Comparison of ENCODE assay signal across 7 cellular contexts in the genomic region with DNA sequence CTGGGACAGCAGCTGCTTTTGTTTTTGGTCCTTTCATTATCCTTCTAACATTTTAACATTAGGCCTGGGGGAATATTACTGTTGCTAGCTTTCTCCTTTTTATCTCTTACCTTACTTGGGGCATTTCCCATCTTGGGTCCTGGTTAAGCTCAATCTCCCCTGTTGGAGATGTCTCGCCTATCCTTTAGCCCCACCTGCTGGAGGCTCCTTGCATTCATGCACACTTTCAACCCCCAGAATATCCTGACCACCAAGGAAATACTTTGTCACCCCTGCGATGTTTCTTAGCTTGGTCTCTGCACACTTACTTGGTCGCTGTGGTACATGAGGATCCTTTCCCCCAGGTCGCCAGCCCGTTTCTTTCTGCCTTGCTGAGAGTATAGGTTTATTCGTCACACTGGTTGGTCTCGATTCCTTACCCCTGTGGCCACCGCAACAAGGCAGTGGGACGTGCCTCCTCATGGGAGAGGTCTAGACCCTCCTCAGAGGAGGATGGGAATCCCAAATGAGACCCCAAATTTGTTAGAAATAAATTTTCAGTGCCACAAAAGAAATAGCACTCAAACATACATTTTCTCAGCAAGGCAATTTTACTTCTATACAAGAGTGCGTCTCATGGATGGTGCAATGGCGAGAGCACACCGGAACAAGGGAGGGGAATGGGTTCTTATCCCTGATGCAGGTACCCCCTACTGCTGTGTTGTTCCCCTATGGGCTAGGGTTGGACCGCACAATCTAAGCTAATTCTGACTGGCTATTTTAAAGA. TPM values are rescaled to one million over a fixed set of nuclear protein-coding genes. Genes with fewer than 3 reads are reported as not detected.
DNase-seq lines count a peak whose midpoint lies in the region; ATAC-seq, FAIRE-seq and TF ChIP-seq lines count a peak whose summit lies in the region.

No MANE protein-coding gene starts in this region.

- H3K4me1 ChIP-seq in PC-9 (replicated peaks; ENCODE audit: insufficient read depth) (peaks cover 30% of the 10 kb centered on the region), keratinocyte (ENCODE audit: control insufficient read depth, extremely low read depth, insufficient read depth, low read length) (peaks cover 4% of the 10 kb centered on the region)

- H3K9me3 ChIP-seq in PC-9 (ENCODE audit: insufficient read depth, low read depth) (peaks cover 17% of the 10 kb centered on the region; the same call in 1 of the 2 replicates), keratinocyte (ENCODE audit: control insufficient read depth, low read depth, low read length) (peaks cover 3% of the 10 kb centered on the region)

- no peak overlapping the region for H3K4me2 ChIP-seq in PC-9
- no peak overlapping the region for H3K4me2 ChIP-seq in keratinocyte (ENCODE audit: control insufficient read depth, extremely low read depth, insufficient read depth, low read depth, low read length)

- FAIRE-seq in keratinocyte (lab: Jason Lieb, UNC) = peak; percentile 69

- H3K79me2 ChIP-seq in PC-9 (ENCODE audit: low read depth) (0 out of 2 replicates have a peak, but pooled peaks cover 5% of the 10 kb centered on the region), keratinocyte (ENCODE audit: control insufficient read depth, insufficient read depth, low read length) (no peaks in the 10 kb centered on the region)

- ATAC-seq in HG02938 (IDR thresholded peaks at IDR 0.05; ENCODE audit: unreplicated experiment) (no peak), HG03095 (IDR thresholded peaks at IDR 0.05; ENCODE audit: unreplicated experiment) (no peak)

- no peak overlapping the region for H3K9ac ChIP-seq in keratinocyte (ENCODE audit: control insufficient read depth, extremely low read depth, insufficient read depth, low read length)

- no TSS peak for BruUV-seq in PC-9 (replicated peaks; lab: Mats Ljungman, UMichigan)

- TF ChIP-seq CTCF in GM12873 (IDR thresholded peaks at IDR 0.05; ENCODE audit: insufficient read depth, low read depth, low read length, missing control alignments) = peak; percentile 60
- TF ChIP-seq CTCF in PC-9 (conservative IDR thresholded peaks at IDR 0.05) = peak; percentile 68
- peak; percentile 63 to 79 (median 75) for TF ChIP-seq CTCF in keratinocyte (optimal IDR thresholded peaks at IDR 0.05 in 1 of 3, IDR thresholded peaks at IDR 0.05 in 1 of 3, conservative IDR thresholded peaks at IDR 0.05 in 1 of 3; ENCODE audit: extremely low read depth in 1 of 3, insufficient read depth in 2 of 3, low read length in 3 of 3)

- POLR2A ChIA-PET in PC-9 (lab: Charles Lee; ENCODE audit: unreplicated experiment) = interaction anchor here (0.6 kb wide), 1 partner anchor 434 kb away, joined by 4 read pairs; no protein-coding TSS in a partner anchor

- no peaks in the 10 kb centered on the region for H3K9me2 ChIP-seq in PC-9 (ENCODE audit: insufficient read depth)

- CTCF ChIA-PET in PC-9 (lab: Charles Lee) = interaction anchor here (0.5 to 0.9 kb wide), 3 partner anchors 168 to 520 kb away, joined by 3 to 4 read pairs (median 3); no protein-coding TSS in a partner anchor

- peaks cover 32% of the 10 kb centered on the region for H3K36me3 ChIP-seq in PC-9 (ENCODE audit: low read depth)
- no peaks in the 10 kb centered on the region for H3K36me3 ChIP-seq in keratinocyte (ENCODE audit: control insufficient read depth in 2 of 2, extremely low read depth in 1 of 2, insufficient read depth in 2 of 2, low read length in 2 of 2)

- H3K27me3 ChIP-seq in PC-9 (ENCODE audit: insufficient read depth, low read depth) (no peaks in the 10 kb centered on the region), keratinocyte (ENCODE audit: control insufficient read depth, extremely low read depth, insufficient read depth, low read length) (no peaks in the 10 kb centered on the region)

- no peaks in the 10 kb centered on the region for H3K9me1 ChIP-seq in keratinocyte (ENCODE audit: control insufficient read depth, extremely low read depth, insufficient read depth, low read length)

- H3K27ac ChIP-seq in PC-9 (no peak overlapping the region), keratinocyte (ENCODE audit: control insufficient read depth, insufficient read depth, low read length) (no peak overlapping the region)

- H3K4me3 ChIP-seq in PC-9 (no peak overlapping the region), keratinocyte (ENCODE audit: control insufficient read depth in 2 of 3, extremely low read depth in 1 of 3, insufficient read depth in 2 of 3, low read depth in 1 of 3, low read length in 3 of 3) (no peak overlapping the region)

- H2AFZ ChIP-seq in PC-9 = no peak overlapping the region
- H2AFZ ChIP-seq in keratinocyte (ENCODE audit: control insufficient read depth, low read length) = no peak overlapping the region

- H4K20me1 ChIP-seq in PC-9 (ENCODE audit: insufficient read depth) (no peaks in the 10 kb centered on the region), keratinocyte (ENCODE audit: control insufficient read depth, extremely low read depth, insufficient read depth, low read length) (no peaks in the 10 kb centered on the region)

- intact Hi-C loops in PC-9 (cut with micrococcal nuclease; ENCODE audit: unreplicated experiment) = no loop called here

- DNase-seq in PC-9 (no peak), keratinocyte (ENCODE audit: low read depth, low spot score) (no peak)
- DNase-seq in activated naive CD4-positive, alpha-beta T cell treated with Interleukin-2 at 50 U/mL for 16 hours = peak; percentile 67
- DNase-seq in stimulated activated CD8-positive, alpha-beta memory T cell treated with anti-CD3 and anti-CD28 coated beads, Interleukin-4, amount 100 ng/mL, for 48 hours = peak; percentile 77

- H3F3A ChIP-seq in PC-9 (ENCODE audit: insufficient read depth, low read depth) = peaks cover 44% of the 10 kb centered on the region

- dilution Hi-C loops in keratinocyte (cut with MboI; ENCODE audit: extremely low pct_ligation_motif_present, low sequenced_read_pairs) = no loop called here

RNA-seq across cellular contexts. Expression of a gene that starts 5.4 kb away (rescaled TPM):
- 89.0 and 95.1 TPM in 2 replicates for total RNA-seq in PC-9 (2021)
- polyA plus RNA-seq in keratinocyte = 92.5 to 99.2 TPM (median 95.9 TPM) in 3 replicates
- 28.6 TPM for polyA plus RNA-seq in keratinocyte (2011; ENCODE audit: low read depth)
- polyA plus RNA-seq in keratinocyte (2011; cell fraction: cytosol; rRNA removed) = 93.8 and 123 TPM in 2 replicates
- polyA plus RNA-seq in keratinocyte (2011; cell fraction: nucleus; rRNA removed) = 58.4 and 68.3 TPM in 2 replicates
- 40.9 and 62.6 TPM in 2 replicates for polyA plus RNA-seq in keratinocyte (2012; ENCODE audit: low replicate concordance)
- polyA minus RNA-seq in keratinocyte = 62.9 to 78.3 TPM (median 72.1 TPM) in 3 replicates
- 57.2 TPM for polyA minus RNA-seq in keratinocyte (2011; cell fraction: cytosol; rRNA and poly(A)+ RNA removed)
- polyA minus RNA-seq in keratinocyte (2011; cell fraction: nucleus; rRNA and poly(A)+ RNA removed) = 16.5 and 17.5 TPM in 2 replicates

RNA-seq across cellular contexts. Expression of a gene that starts 20.0 kb away (rescaled TPM):
- total RNA-seq in PC-9 (2021) = 42.1 and 42.4 TPM in 2 replicates
- polyA plus RNA-seq in keratinocyte = 0.54 to 1.9 TPM (median 0.71 TPM) in 3 replicates
- 0.56 TPM for polyA plus RNA-seq in keratinocyte (2011; ENCODE audit: low read depth)
- polyA plus RNA-seq in keratinocyte (2011; cell fraction: cytosol; rRNA removed) = 0.79 and 1.1 TPM in 2 replicates
- polyA plus RNA-seq in keratinocyte (2011; cell fraction: nucleus; rRNA removed) = 2.0 and 2.3 TPM in 2 replicates
- 1.4 and 2.1 TPM in 2 replicates for polyA plus RNA-seq in keratinocyte (2012; ENCODE audit: low replicate concordance)
- polyA minus RNA-seq in keratinocyte = 1.3 to 5.1 TPM (median 1.8 TPM) in 3 replicates
- polyA minus RNA-seq in keratinocyte (2011; cell fraction: cytosol; rRNA and poly(A)+ RNA removed) = not detected
- polyA minus RNA-seq in keratinocyte (2011; cell fraction: nucleus; rRNA and poly(A)+ RNA removed) = 1.6 and 2.2 TPM in 2 replicates

RNA-seq across cellular contexts. Expression of a gene that starts 42.2 kb away (rescaled TPM):
- 270 and 312 TPM in 2 replicates for total RNA-seq in PC-9 (2021)
- polyA plus RNA-seq in keratinocyte = 407 to 443 TPM (median 408 TPM) in 3 replicates
- polyA plus RNA-seq in keratinocyte (2011; ENCODE audit: low read depth) = 273 TPM
- polyA plus RNA-seq in keratinocyte (2011; cell fraction: cytosol; rRNA removed) = 360 and 419 TPM in 2 replicates
- polyA plus RNA-seq in keratinocyte (2011; cell fraction: nucleus; rRNA removed) = 391 and 401 TPM in 2 replicates
- 234 and 254 TPM in 2 replicates for polyA plus RNA-seq in keratinocyte (2012; ENCODE audit: low replicate concordance)
- polyA minus RNA-seq in keratinocyte = 322 to 527 TPM (median 490 TPM) in 3 replicates
- 345 TPM for polyA minus RNA-seq in keratinocyte (2011; cell fraction: cytosol; rRNA and poly(A)+ RNA removed)
- polyA minus RNA-seq in keratinocyte (2011; cell fraction: nucleus; rRNA and poly(A)+ RNA removed) = 153 and 187 TPM in 2 replicates

Comparison
In these comparisons a context has a peak if more than half of its experiments do, and no peak if none do; other contexts are left out.
1. DNase-seq: peak in activated naive CD4-positive, alpha-beta T cell treated with Interleukin-2 at 50 U/mL for 16 hours (single experiment) and stimulated activated CD8-positive, alpha-beta memory T cell treated with anti-CD3 and anti-CD28 coated beads, Interleukin-4, amount 100 ng/mL, for 48 hours (single experiment); none in PC-9 (0 of 2) and keratinocyte (single experiment).
2. Peak in every context shown above with its lines, with median percentiles within 50 percentile points of each other: CTCF ChIP-seq.